23 cellular contexts compared by ENCODE assay signal in the genomic region with DNA sequence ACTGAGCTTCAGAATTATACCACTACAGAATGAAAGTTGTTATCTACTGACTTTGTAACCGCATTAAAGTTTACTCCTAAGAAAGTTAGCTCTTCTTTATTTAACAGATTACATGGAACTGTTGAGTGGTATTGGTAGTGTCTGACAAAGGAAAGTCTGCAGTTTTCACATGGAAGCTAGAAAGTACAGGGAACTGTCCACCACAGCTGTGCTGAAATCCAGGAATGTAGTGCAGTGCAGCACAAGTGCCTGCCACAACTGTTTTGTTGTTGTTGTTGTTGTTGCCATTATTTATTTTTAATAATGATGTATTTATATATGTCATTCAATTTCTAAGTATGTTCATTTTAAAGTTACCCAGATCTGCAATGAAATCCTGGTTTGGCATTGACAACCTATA.
DNase-seq lines count a peak whose midpoint lies in the region; ATAC-seq, FAIRE-seq and TF ChIP-seq lines count a peak whose summit lies in the region.
"Had no signal": no experiment of that assay in that cellular context is flagged by ENCODE, and none has a peak within 500 bp of the region (broad histone marks: within the 10 kb centered on the region; RNA-seq: fewer than 3 reads in every experiment).

No MANE protein-coding gene starts in this region.

- no peak for TF ChIP-seq CTCF in GM23338 (conservative IDR thresholded peaks at IDR 0.05; ENCODE audit: low read depth in 2 of 2)
- no peak for TF ChIP-seq CTCF in mammary epithelial cell (conservative IDR thresholded peaks at IDR 0.05 in 1 of 2, IDR thresholded peaks at IDR 0.05 in 1 of 2; ENCODE audit: extremely low read depth in 1 of 2, insufficient read depth in 1 of 2, low read depth in 1 of 2, low read length in 2 of 2)
- no peak for TF ChIP-seq CTCF in esophagus muscularis mucosa (IDR thresholded peaks at IDR 0.05)
- no peak for TF ChIP-seq CTCF in kidney (IDR thresholded peaks at IDR 0.05; ENCODE audit: borderline replicate concordance, extremely low read depth, insufficient read depth)

- no peaks in the 10 kb centered on the region for H3K9me3 ChIP-seq in mammary epithelial cell (replicated peaks; ENCODE audit: insufficient read depth, low read length)
- H3K9me3 ChIP-seq in esophagus muscularis mucosa, result no peaks in the 10 kb centered on the region
- H3K9me3 ChIP-seq in kidney (ENCODE audit: control insufficient read depth in 1 of 2, low read length in 2 of 2), result no peaks in the 10 kb centered on the region
- H3K9me3 ChIP-seq: HAP-1, suprapubic skin had no signal

- H3K9me3 Mint-ChIP-seq in GM23338, result no peaks in the 10 kb centered on the region
- H3K9me3 Mint-ChIP-seq: T-helper 1 cell treated with Interleukin-12 subunit alpha and Interleukin-12 subunit beta and Interleukin-4 antibody, amounts not matched to agents 30 μg/mL and 1 μg/mL, for 36 hours had no signal

- TF ChIP-seq EP300 in esophagus muscularis mucosa (IDR thresholded peaks at IDR 0.05), result no peak

- no peak for FAIRE-seq in kidney (lab: Jason Lieb, UNC)
- FAIRE-seq: colon had no signal

- H3K9me2 ChIP-seq in GM23338 (ENCODE audit: insufficient read depth), result 0 out of 2 replicates have a peak, but pooled peaks cover 4% of the 10 kb centered on the region

- no peaks in the 10 kb centered on the region for H4K20me1 ChIP-seq in GM23338 (replicated peaks; ENCODE audit: insufficient read depth)
- H4K20me1 ChIP-seq in mammary epithelial cell (ENCODE audit: insufficient read depth, low read length), result no peaks in the 10 kb centered on the region

- 0% methylated on average over 1 of the region's 1 CpG for WGBS in mammary epithelial cell (ENCODE audit: low coverage, missing lambda C conversion rate)
- 62% methylated on average over 1 of the region's 1 CpG for WGBS in esophagus muscularis mucosa

- H3K4me3 ChIP-seq in GM23338, result no peak overlapping the region
- no peak overlapping the region for H3K4me3 ChIP-seq in mammary epithelial cell (replicated peaks in 1 of 3; ENCODE audit: insufficient read depth in 1 of 3, low read depth in 2 of 3, low read length in 3 of 3)
- H3K4me3 ChIP-seq in esophagus muscularis mucosa, result no peak overlapping the region
- H3K4me3 ChIP-seq in kidney (ENCODE audit: low read length in 2 of 2), result no peak overlapping the region
- H3K4me3 ChIP-seq: HAP-1, suprapubic skin had no signal

- no peak overlapping the region for H3K4me3 Mint-ChIP-seq in GM23338
- H3K4me3 Mint-ChIP-seq: activated CD4-positive, alpha-beta memory T cell treated with anti-CD3 and anti-CD28 coated beads, Interleukin-2, amount 10 ng/mL, durations not matched to agents 7 days and 5 days; T-helper 1 cell treated with Interleukin-12 subunit alpha and Interleukin-12 subunit beta and Interleukin-4 antibody, amounts not matched to agents 30 μg/mL and 1 μg/mL, for 36 hours had no signal

- no peak for TF ChIP-seq POLR2A in esophagus muscularis mucosa (IDR thresholded peaks at IDR 0.05; ENCODE audit: low read depth)

- no peaks in the 10 kb centered on the region for H3K79me2 ChIP-seq in GM23338 (replicated peaks; ENCODE audit: insufficient read depth)
- H3K79me2 ChIP-seq in mammary epithelial cell (ENCODE audit: insufficient read depth, low read length), result no peaks in the 10 kb centered on the region

- no peaks in the 10 kb centered on the region for H3K36me3 Mint-ChIP-seq in GM23338 (ENCODE audit: low read depth)

- H3K27me3 ChIP-seq in GM23338 (ENCODE audit: insufficient read depth) (no peaks in the 10 kb centered on the region), mammary epithelial cell (ENCODE audit: insufficient read depth, low read length) (no peaks in the 10 kb centered on the region), esophagus muscularis mucosa (no peaks in the 10 kb centered on the region)
- H3K27me3 ChIP-seq: foreskin keratinocyte, suprapubic skin had no signal

- DNase-seq in GM23338 (ENCODE audit: low spot score), result peak; percentile 44
- DNase-seq in mammary epithelial cell, result peak; percentile 4
- DNase-seq in islet precursor cell, result peak; percentile 68
- DNase-seq in esophagus muscularis mucosa (ENCODE audit: extremely low spot score), result no peak
- no peak for DNase-seq in hepatic stellate cell (ENCODE audit: low spot score)
- DNase-seq in kidney, result no peak
- DNase-seq in anterior cingulate cortex (lab: John Stamatoyannopoulos, UW), result no peak
- DNase-seq: activated CD4-positive, alpha-beta memory T cell treated with anti-CD3 and anti-CD28 coated beads, Interleukin-2, amount 10 ng/mL, durations not matched to agents 7 days and 5 days; activated CD4-positive, CD25-positive, alpha-beta regulatory T cell; activated naive CD4-positive, alpha-beta T cell; activated T-cell treated with anti-CD3 and anti-CD28 coated beads, Interleukin-2, amount 50 U/mL, for 1 hour; aorta; MM.1S; NCI-H187 treated with DMSO at 0.1 percent for 48 hours; occipital lobe had no signal

- ATAC-seq in GM23338, result peak; percentile 61
- ATAC-seq: foreskin keratinocyte, left lobe of liver had no signal

- BruUV-seq in mammary epithelial cell (replicated peaks; lab: Mats Ljungman, UMichigan), result no TSS peak

- H3K9ac ChIP-seq in mammary epithelial cell (ENCODE audit: insufficient read depth, low read length) (no peak overlapping the region), kidney (ENCODE audit: low read length in 2 of 2) (no peak overlapping the region)

- no peak overlapping the region for H3K4me2 ChIP-seq in GM23338
- no peak overlapping the region for H3K4me2 ChIP-seq in mammary epithelial cell (ENCODE audit: insufficient read depth, low read depth, low read length)

- H3K27me3 Mint-ChIP-seq in GM23338 (ENCODE audit: insufficient read depth, low read depth, poor library complexity), result peaks cover 5% of the 10 kb centered on the region
- H3K27me3 Mint-ChIP-seq: activated CD4-positive, alpha-beta memory T cell treated with anti-CD3 and anti-CD28 coated beads, Interleukin-2, amount 10 ng/mL, durations not matched to agents 7 days and 5 days had no signal

- in situ Hi-C loops in mammary epithelial cell (cut with MboI; ENCODE audit: low sequenced_read_pairs in 2 of 2), result no loop called here

- H2AFZ ChIP-seq in GM23338 (no peak overlapping the region), mammary epithelial cell (ENCODE audit: low read depth, low read length) (no peak overlapping the region)

- H3K36me3 ChIP-seq in GM23338 (ENCODE audit: insufficient read depth), result no peaks in the 10 kb centered on the region
- no peaks in the 10 kb centered on the region for H3K36me3 ChIP-seq in mammary epithelial cell (ENCODE audit: insufficient read depth, low read length)
- no peaks in the 10 kb centered on the region for H3K36me3 ChIP-seq in esophagus muscularis mucosa
- no peaks in the 10 kb centered on the region for H3K36me3 ChIP-seq in kidney (ENCODE audit: control insufficient read depth in 1 of 2, insufficient read depth in 2 of 2, low read length in 2 of 2)
- H3K36me3 ChIP-seq: HAP-1, suprapubic skin had no signal

- dilution Hi-C loops in mammary epithelial cell (cut with HindIII; ENCODE audit: low sequenced_read_pairs), result no loop called here

- intact Hi-C loops in mammary epithelial cell (cut with micrococcal nuclease) (no loop called here), esophagus muscularis mucosa (cut with DNase I) (no loop called here), kidney (cut with DNase I) (no loop called here)

- H3K4me1 ChIP-seq in GM23338 (ENCODE audit: insufficient read depth) (no peaks in the 10 kb centered on the region), mammary epithelial cell (ENCODE audit: insufficient read depth, low read length) (no peaks in the 10 kb centered on the region), esophagus muscularis mucosa (no peaks in the 10 kb centered on the region), kidney (ENCODE audit: control insufficient read depth in 1 of 2, insufficient read depth in 1 of 2, low read depth in 1 of 2, low read length in 2 of 2) (no peaks in the 10 kb centered on the region)
- H3K4me1 ChIP-seq: foreskin keratinocyte, HAP-1, suprapubic skin had no signal

- H3K27ac ChIP-seq in GM23338 (ENCODE audit: low read depth) (no peak overlapping the region), mammary epithelial cell (ENCODE audit: insufficient read depth, low read depth, low read length) (no peak overlapping the region), esophagus muscularis mucosa (replicated peaks in 1 of 4) (no peak overlapping the region), kidney (ENCODE audit: low read depth in 2 of 2, low read length in 2 of 2) (no peak overlapping the region)
- H3K27ac ChIP-seq: C4-2B, foreskin keratinocyte, suprapubic skin had no signal

- no peaks in the 10 kb centered on the region for H3F3A ChIP-seq in GM23338 (replicated peaks; ENCODE audit: low read depth)

- CTCF ChIA-PET in mammary epithelial cell (lab: Charles Lee; ENCODE audit: low non-redundant PET), result no interaction called here

- H3K4me1 Mint-ChIP-seq in GM23338, result no peaks in the 10 kb centered on the region
- H3K4me1 Mint-ChIP-seq: activated CD4-positive, alpha-beta memory T cell treated with anti-CD3 and anti-CD28 coated beads, Interleukin-2, amount 10 ng/mL, durations not matched to agents 7 days and 5 days had no signal

- H3K27ac Mint-ChIP-seq in GM23338, result no peak overlapping the region
- H3K27ac Mint-ChIP-seq: activated CD4-positive, alpha-beta memory T cell treated with anti-CD3 and anti-CD28 coated beads, Interleukin-2, amount 10 ng/mL, durations not matched to agents 7 days and 5 days; T-helper 1 cell treated with Interleukin-12 subunit alpha and Interleukin-12 subunit beta and Interleukin-4 antibody, amounts not matched to agents 30 μg/mL and 1 μg/mL, for 36 hours had no signal

TF ChIP-seq in PFSK-1, 5 proteins besides CTCF, POLR2A, EP300 and RAD21 (continues in another document):
- TF ChIP-seq TAF1 (IDR thresholded peaks at IDR 0.05; ENCODE audit: borderline replicate concordance, insufficient read depth, low read length), result no peak
- TF ChIP-seq SIN3A (IDR thresholded peaks at IDR 0.05; ENCODE audit: borderline replicate concordance, insufficient read depth, low read length), result 0 out of 2 replicates have a peak, but pooled peaks have one; percentile 23
- no peak for TF ChIP-seq POLR2AphosphoS5 (IDR thresholded peaks at IDR 0.05; ENCODE audit: low read depth, low read length)
- TF ChIP-seq FOXP2 (optimal IDR thresholded peaks at IDR 0.05; ENCODE audit: borderline replicate concordance, extremely low read depth, extremely low read length, insufficient read depth), result no peak

Comparison
In these comparisons a context has a peak if more than half of its experiments do, and no peak if none do; other contexts are left out.
1. DNase-seq: peak in GM23338 (single experiment), mammary epithelial cell (single experiment) and islet precursor cell (single experiment); none in esophagus muscularis mucosa (single experiment), hepatic stellate cell (single experiment), kidney (single experiment) and anterior cingulate cortex (0 of 58).